Comparison of ENCODE assay signal across 19 cellular contexts in genomic region chr10:70523549-70523948, GRCh38.
"Had no signal": no experiment of that assay in that cellular context is flagged by ENCODE, and none has a peak within 500 bp of the region (broad histone marks: within the 10 kb centered on the region; RNA-seq: fewer than 3 reads in every experiment).

No MANE protein-coding gene starts in this region.

- H3K27ac Mint-ChIP-seq: memory B cell; natural killer cell treated with Interleukin-12 subunit alpha and Interleukin-12 subunit beta and Interleukin-15 and Interleukin-18, amount 100 ng/mL, for 72 hours; stimulated activated memory B cell treated with anti-CD40 and anti-IgM and Interleukin-4, amounts not matched to agents 10 μg/mL and 1 μg/mL and 100 μg/mL, for 72 hours; stimulated activated naive CD8-positive, alpha-beta T cell treated with anti-CD3 and anti-CD28 coated beads, Interleukin-15, Interleukin-2, amounts not matched to agents 100 ng/mL and 50 ng/mL, for 24 hours had no signal

- H3K9me3 Mint-ChIP-seq: memory B cell; natural killer cell treated with Interleukin-12 subunit alpha and Interleukin-12 subunit beta and Interleukin-15 and Interleukin-18, amount 100 ng/mL, for 72 hours; neural progenitor cell; stimulated activated memory B cell treated with anti-CD40 and anti-IgM and Interleukin-4, amounts not matched to agents 10 μg/mL and 1 μg/mL and 100 μg/mL, for 72 hours; stimulated activated naive CD8-positive, alpha-beta T cell treated with anti-CD3 and anti-CD28 coated beads, Interleukin-15, Interleukin-2, amounts not matched to agents 100 ng/mL and 50 ng/mL, for 24 hours had no signal

- H3K4me3 Mint-ChIP-seq: memory B cell; natural killer cell treated with Interleukin-12 subunit alpha and Interleukin-12 subunit beta and Interleukin-15 and Interleukin-18, amount 100 ng/mL, for 72 hours; neural progenitor cell; stimulated activated memory B cell treated with anti-CD40 and anti-IgM and Interleukin-4, amounts not matched to agents 10 μg/mL and 1 μg/mL and 100 μg/mL, for 72 hours; stimulated activated naive CD8-positive, alpha-beta T cell treated with anti-CD3 and anti-CD28 coated beads, Interleukin-15, Interleukin-2, amounts not matched to agents 100 ng/mL and 50 ng/mL, for 24 hours had no signal

- ATAC-seq: left lobe of liver; natural killer cell treated with Interleukin-12 subunit alpha and Interleukin-12 subunit beta and Interleukin-15 and Interleukin-18, amount 100 ng/mL, for 72 hours; psoas muscle; right lobe of liver; stimulated activated memory B cell treated with anti-CD40 and anti-IgM and Interleukin-4, amounts not matched to agents 10 μg/mL and 1 μg/mL and 100 μg/mL, for 72 hours had no signal

- H3K4me1 Mint-ChIP-seq: memory B cell; stimulated activated memory B cell treated with anti-CD40 and anti-IgM and Interleukin-4, amounts not matched to agents 10 μg/mL and 1 μg/mL and 100 μg/mL, for 72 hours had no signal

- H3K27me3 Mint-ChIP-seq: memory B cell; natural killer cell treated with Interleukin-12 subunit alpha and Interleukin-12 subunit beta and Interleukin-15 and Interleukin-18, amount 100 ng/mL, for 72 hours; stimulated activated memory B cell treated with anti-CD40 and anti-IgM and Interleukin-4, amounts not matched to agents 10 μg/mL and 1 μg/mL and 100 μg/mL, for 72 hours; stimulated activated naive CD8-positive, alpha-beta T cell treated with anti-CD3 and anti-CD28 coated beads, Interleukin-15, Interleukin-2, amounts not matched to agents 100 ng/mL and 50 ng/mL, for 24 hours had no signal

- DNase-seq: colonic mucosa; dermis blood vessel endothelial cell; erythroblast; foreskin melanocyte; islet precursor cell; lower lobe of right lung; midbrain; psoas muscle; retina; right lobe of liver; stimulated activated CD4-positive, alpha-beta T cell treated with anti-CD3 and anti-CD28 coated beads, Interleukin-4, amount 100 ng/mL, for 24 hours; testis had no signal

- H3K36me3 Mint-ChIP-seq: memory B cell; natural killer cell treated with Interleukin-12 subunit alpha and Interleukin-12 subunit beta and Interleukin-15 and Interleukin-18, amount 100 ng/mL, for 72 hours; neural progenitor cell; stimulated activated memory B cell treated with anti-CD40 and anti-IgM and Interleukin-4, amounts not matched to agents 10 μg/mL and 1 μg/mL and 100 μg/mL, for 72 hours had no signal

- FAIRE-seq: endothelial cell of umbilical vein had no signal
